2 cellular contexts compared by ENCODE assay signal in the genomic region with DNA sequence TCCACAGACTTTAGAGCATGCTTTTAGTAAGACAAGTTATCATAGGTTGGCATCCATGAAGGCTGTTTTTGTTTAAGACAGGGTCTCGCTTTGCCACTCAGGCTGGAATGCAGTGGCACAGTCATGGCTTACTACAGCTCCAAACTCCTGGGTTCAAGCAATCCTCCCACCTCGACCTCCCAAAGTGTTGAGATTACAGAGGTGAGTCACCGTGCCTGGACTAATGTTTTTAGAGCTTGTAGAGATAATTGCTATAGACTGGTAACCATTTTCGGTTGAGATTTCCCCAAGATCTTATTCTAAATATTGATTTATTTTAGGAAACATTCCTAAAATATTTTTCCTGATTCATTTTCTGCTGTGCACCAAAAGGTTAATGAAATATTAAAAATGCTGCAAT.
TF ChIP-seq lines count a peak whose summit lies in the region.

No MANE protein-coding gene starts in this region.

TF ChIP-seq in K562, 482 proteins besides CTCF, POLR2A, EP300 and RAD21:
- TF ChIP-seq SMAD4 (CRISPR knock-in tag; conservative IDR thresholded peaks at IDR 0.05): no peak
- 0 out of 2 replicates have a peak, but pooled peaks have one; percentile 22 for TF ChIP-seq CBFA2T3 (IDR thresholded peaks at IDR 0.05)
- no peak for TF ChIP-seq CBFA2T2 (conservative IDR thresholded peaks at IDR 0.05)
- TF ChIP-seq JUND (IDR thresholded peaks at IDR 0.05; ENCODE audit: borderline replicate concordance, low read depth, low read length): peak; percentile 64; the same call in 1 of the 2 replicates
- peak; percentile 12; the same call in 1 of the 3 replicates for TF ChIP-seq JUND (tag; IDR thresholded peaks at IDR 0.05; ENCODE audit: borderline replicate concordance, low read depth, low read length)
- TF ChIP-seq SETDB1 (IDR thresholded peaks at IDR 0.05; ENCODE audit: low read length): no peak
- no peak for TF ChIP-seq ZNF263 (CRISPR knock-in tag; IDR thresholded peaks at IDR 0.05; ENCODE audit: borderline replicate concordance)
- TF ChIP-seq MTA3 (IDR thresholded peaks at IDR 0.05; ENCODE audit: borderline replicate concordance): no peak
- TF ChIP-seq ZNF12 (CRISPR knock-in tag; IDR thresholded peaks at IDR 0.05): no peak
- no peak for TF ChIP-seq ZNF79 (CRISPR knock-in tag; IDR thresholded peaks at IDR 0.05; ENCODE audit: low read depth)
- TF ChIP-seq SMARCA5 (IDR thresholded peaks at IDR 0.05): no peak
- no peak for TF ChIP-seq CHD1 (IDR thresholded peaks at IDR 0.05; ENCODE audit: low read length)
- TF ChIP-seq ARHGAP35 (IDR thresholded peaks at IDR 0.05; ENCODE audit: partially characterized antibody): no peak
- no peak for TF ChIP-seq KDM2B (CRISPR knock-in tag; IDR thresholded peaks at IDR 0.05)
- TF ChIP-seq HCFC1 (IDR thresholded peaks at IDR 0.05; ENCODE audit: low read depth, low read length): no peak
- peak; percentile 47; the same call in 1 of the 2 replicates for TF ChIP-seq FOSL1 (tag; conservative IDR thresholded peaks at IDR 0.05)
- no peak for TF ChIP-seq XRCC5 (IDR thresholded peaks at IDR 0.05; ENCODE audit: low read depth, low read length)
- TF ChIP-seq ETV1 (tag; conservative IDR thresholded peaks at IDR 0.05; ENCODE audit: low read depth): no peak
- TF ChIP-seq RBFOX2 (IDR thresholded peaks at IDR 0.05; ENCODE audit: low read depth, low read length): no peak
- 0 out of 2 replicates have a peak, but pooled peaks have one; percentile 3 for TF ChIP-seq EGR1 (conservative IDR thresholded peaks at IDR 0.05)
- TF ChIP-seq POLR2H (tag; IDR thresholded peaks at IDR 0.05; ENCODE audit: low read depth): no peak
- TF ChIP-seq ILK (tag; IDR thresholded peaks at IDR 0.05; ENCODE audit: borderline replicate concordance, low read depth): no peak
- TF ChIP-seq ZNF583 (CRISPR knock-in tag; IDR thresholded peaks at IDR 0.05): no peak
- no peak for TF ChIP-seq TCF7 (IDR thresholded peaks at IDR 0.05; ENCODE audit: borderline replicate concordance)
- no peak for TF ChIP-seq THRAP3 (IDR thresholded peaks at IDR 0.05; ENCODE audit: borderline replicate concordance)
- TF ChIP-seq EZH2 (IDR thresholded peaks at IDR 0.05; ENCODE audit: borderline replicate concordance, low read depth, low read length): no peak
- peak; percentile 27 to 69; a peak in 3 of 4 replicates for TF ChIP-seq KDM1A (IDR thresholded peaks at IDR 0.05)
- no peak for TF ChIP-seq ZSCAN32 (CRISPR knock-in tag; IDR thresholded peaks at IDR 0.05)
- peak; percentile 56; the same call in 1 of the 2 replicates for TF ChIP-seq DPF2 (IDR thresholded peaks at IDR 0.05)
- TF ChIP-seq ARID1B (IDR thresholded peaks at IDR 0.05): peak; percentile 19; the same call in 1 of the 2 replicates
- TF ChIP-seq PCBP1 (IDR thresholded peaks at IDR 0.05; ENCODE audit: low read depth, low read length, poor library complexity, severe bottlenecking): no peak
- TF ChIP-seq NRF1 (conservative IDR thresholded peaks at IDR 0.05 in 1 of 2, IDR thresholded peaks at IDR 0.05 in 1 of 2): no peak
- no peak for TF ChIP-seq MYNN (IDR thresholded peaks at IDR 0.05)
- no peak for TF ChIP-seq MYNN (CRISPR knock-in tag; IDR thresholded peaks at IDR 0.05)
- no peak for TF ChIP-seq PTBP1 (IDR thresholded peaks at IDR 0.05; ENCODE audit: low read depth, low read length)
- no peak for TF ChIP-seq MCM3 (IDR thresholded peaks at IDR 0.05)

TF ChIP-seq in GM12891, 5 proteins besides CTCF, POLR2A, EP300 and RAD21:
- TF ChIP-seq SPI1 (IDR thresholded peaks at IDR 0.05; ENCODE audit: low read depth, low read length): no peak
- TF ChIP-seq PAX5 (IDR thresholded peaks at IDR 0.05; ENCODE audit: insufficient read depth, low read length, severe bottlenecking): no peak
- TF ChIP-seq TAF1 (IDR thresholded peaks at IDR 0.05; ENCODE audit: low read depth, low read length): no peak
- no peak for TF ChIP-seq POU2F2 (IDR thresholded peaks at IDR 0.05; ENCODE audit: low read depth, low read length)
- no peak for TF ChIP-seq POLR2AphosphoS5 (IDR thresholded peaks at IDR 0.05; ENCODE audit: low read depth, low read length)
TF ChIP-seq in GM12891: peak in this region for 0.
